8 cellular contexts compared by ENCODE assay signal in genomic region chr11:86068138-86068861, GRCh38. TPM values are rescaled to one million over a fixed set of nuclear protein-coding genes. Genes with fewer than 3 reads are reported as not detected.
DNase-seq lines count a peak whose midpoint lies in the region; ATAC-seq and TF ChIP-seq lines count a peak whose summit lies in the region.

No MANE protein-coding gene starts in this region.

- H3K36me3 Mint-ChIP-seq in activated naive CD4-positive, alpha-beta T cell treated with anti-CD3 and anti-CD28 coated beads, Interleukin-2, amount 50 U/mL, for 24 hours = no peaks in the 10 kb centered on the region

- H3K79me2 ChIP-seq in parathyroid adenoma = peaks cover 12% of the 10 kb centered on the region

- no peaks in the 10 kb centered on the region for H3K27me3 ChIP-seq in Panc1 (ENCODE audit: control insufficient read depth, insufficient read depth, low read length)
- no peaks in the 10 kb centered on the region for H3K27me3 ChIP-seq in parathyroid adenoma (ENCODE audit: control insufficient read depth, insufficient read depth, low read length)

- H3K27me3 Mint-ChIP-seq in activated naive CD4-positive, alpha-beta T cell treated with anti-CD3 and anti-CD28 coated beads, Interleukin-2, amount 50 U/mL, for 24 hours = no peaks in the 10 kb centered on the region

- POLR2A ChIA-PET in Panc1 (lab: Charles Lee) = interaction anchor here (0.5 to 1.9 kb wide), 4 partner anchors 20 to 125 kb away, joined by 3 to 6 read pairs (median 5); no protein-coding TSS in a partner anchor

- DNase-seq in AG09309 (ENCODE audit: low read depth) (no peak), Panc1 (ENCODE audit: low read depth, low spot score) (no peak), cardiac septum (ENCODE audit: low spot score) (peak; percentile 78), NCI-H446 (lab: John Stamatoyannopoulos, UW) (no peak)

- H2AFZ ChIP-seq in parathyroid adenoma = peak overlapping the region; percentile 3

- peak overlapping the region; percentile 98 for H3K27ac Mint-ChIP-seq in activated naive CD4-positive, alpha-beta T cell treated with anti-CD3 and anti-CD28 coated beads, Interleukin-2, amount 50 U/mL, for 24 hours

- no TSS peak for BruUV-seq in Panc1 (replicated peaks; lab: Mats Ljungman, UMichigan)

- peak overlapping the region; percentile 94 for H3K4me3 Mint-ChIP-seq in activated naive CD4-positive, alpha-beta T cell treated with anti-CD3 and anti-CD28 coated beads, Interleukin-2, amount 50 U/mL, for 24 hours

- H3K9me3 Mint-ChIP-seq in activated naive CD4-positive, alpha-beta T cell treated with anti-CD3 and anti-CD28 coated beads, Interleukin-2, amount 50 U/mL, for 24 hours = no peaks in the 10 kb centered on the region

- peaks cover 37% of the 10 kb centered on the region for H3K4me1 Mint-ChIP-seq in activated naive CD4-positive, alpha-beta T cell treated with anti-CD3 and anti-CD28 coated beads, Interleukin-2, amount 50 U/mL, for 24 hours

- CTCF ChIA-PET in Panc1 (lab: Charles Lee) = interaction anchor here (0.6 to 1.6 kb wide), 3 partner anchors 26 to 349 kb away, joined by 5 to 7 read pairs (median 5); no protein-coding TSS in a partner anchor

- no peak for TF ChIP-seq CTCF in AG09309 (IDR thresholded peaks at IDR 0.05; ENCODE audit: control insufficient read depth, insufficient read depth, low read depth, low read length, missing control alignments)
- no peak for TF ChIP-seq CTCF in Panc1 (IDR thresholded peaks at IDR 0.05)
- TF ChIP-seq CTCF in parathyroid adenoma (IDR thresholded peaks at IDR 0.05) = no peak

- H3K4me3 ChIP-seq in AG09309 (ENCODE audit: control insufficient read depth, low read depth, low read length) = peak overlapping the region; percentile 99
- H3K4me3 ChIP-seq in Panc1 (ENCODE audit: low read depth in 2 of 2, low read length in 2 of 2) = peak overlapping the region; percentile 69 to 76
- H3K4me3 ChIP-seq in parathyroid adenoma (ENCODE audit: low read depth, low read length) = peak overlapping the region; percentile 84

- H3K4me2 ChIP-seq in parathyroid adenoma (ENCODE audit: low read length) = peak overlapping the region; percentile 91

- intact Hi-C loops in Panc1 (cut with micrococcal nuclease; ENCODE audit: unreplicated experiment) = no loop called here
- intact Hi-C loops in cardiac septum (cut with DNase I) = loop anchor here (2.0 to 10.0 kb wide), 4 partner anchors 25 to 441 kb away; partner anchors contain the start of genes CCDC83, DLG2 and TMEM126B

- no peaks in the 10 kb centered on the region; the same call in 1 of the 2 replicates for H3K36me3 ChIP-seq in Panc1 (ENCODE audit: control insufficient read depth, insufficient read depth, low read length)
- H3K36me3 ChIP-seq in parathyroid adenoma (ENCODE audit: control insufficient read depth, insufficient read depth, low read length) = no peaks in the 10 kb centered on the region

- ATAC-seq in GM18868 (IDR thresholded peaks at IDR 0.05; ENCODE audit: unreplicated experiment) = peak; percentile 7
- peak; percentile 10 for ATAC-seq in HG03097 (IDR thresholded peaks at IDR 0.05; ENCODE audit: low FRiP score, unreplicated experiment)
- peak; percentile 62 for ATAC-seq in Panc1

- in situ Hi-C loops in Panc1 (cut with HindIII; ENCODE audit: low pct_unique_long_range_greater_than_20kb, low sequenced_read_pairs) = no loop called here

- H3K4me1 ChIP-seq in Panc1 (ENCODE audit: control insufficient read depth, insufficient read depth, low read length) (peaks cover 40% of the 10 kb centered on the region), parathyroid adenoma (peaks cover 12% of the 10 kb centered on the region)

- H3K27ac ChIP-seq in Panc1 (ENCODE audit: low read length) (peak overlapping the region; percentile 91), parathyroid adenoma (peak overlapping the region; percentile 96)

- peak overlapping the region; percentile 90 for H3K9ac ChIP-seq in parathyroid adenoma

- no peaks in the 10 kb centered on the region for H3K9me3 ChIP-seq in Panc1 (ENCODE audit: control insufficient read depth, insufficient read depth, low read depth, low read length)
- no peaks in the 10 kb centered on the region for H3K9me3 ChIP-seq in parathyroid adenoma (ENCODE audit: control insufficient read depth, low read length)

RNA-seq across cellular contexts. Expression of gene PICALM, which starts 0.6 kb away (rescaled TPM):
- total RNA-seq in Panc1 (2021; ENCODE audit: unreplicated experiment) (153 TPM), cardiac septum (213 TPM)
- 91.7 TPM for polyA plus RNA-seq in Panc1 (2012; ENCODE audit: insufficient read length)

Comparison
In these comparisons a context has a peak if more than half of its experiments do, and no peak if none do; other contexts are left out.
1. ATAC-seq: peak in every context shown above with its lines; median percentile 62 in Panc1; 10 in HG03097; 7 in GM18868.